Comparison of ENCODE assay signal across 23 cellular contexts in genomic region chr11:122732342-122733300, GRCh38.
A peak's percentile ranks its signal among the peaks of the same experiment; 100 is the strongest.
DNase-seq lines count a peak whose midpoint lies in the region; ATAC-seq, FAIRE-seq and TF ChIP-seq lines count a peak whose summit lies in the region.
"Had no signal": no experiment of that assay in that cellular context is flagged by ENCODE, and none has a peak within 500 bp of the region (broad histone marks: within the 10 kb centered on the region; RNA-seq: fewer than 3 reads in every experiment).

No MANE protein-coding gene starts in this region.

- intact Hi-C loops in lower lobe of right lung (cut with DNase I) = no loop called here
- intact Hi-C loops in head of caudate nucleus (cut with DNase I) = loop anchor here (10.0 kb wide), 1 partner anchor 58 kb away; no protein-coding TSS in a partner anchor

- H3K4me3 Mint-ChIP-seq in activated naive CD8-positive, alpha-beta T cell treated with anti-CD3 and anti-CD28 coated beads, Interleukin-2, amount 10 ng/mL, durations not matched to agents 7 days and 5 days = no peak overlapping the region
- no peak overlapping the region for H3K4me3 Mint-ChIP-seq in activated naive CD8-positive, alpha-beta T cell treated with anti-CD3 and anti-CD28 coated beads for 36 hours
- H3K4me3 Mint-ChIP-seq in astrocyte (ENCODE audit: unreplicated experiment) = no peak overlapping the region
- H3K4me3 Mint-ChIP-seq: activated CD8-positive, alpha-beta T cell treated with anti-CD3 and anti-CD28 coated beads, Interleukin-2, amount 10 ng/mL, durations not matched to agents 7 days and 5 days; brain; T-helper 17 cell had no signal

- TF ChIP-seq EP300 in upper lobe of left lung (IDR thresholded peaks at IDR 0.05) = no peak

- H4K20me1 ChIP-seq in astrocyte (ENCODE audit: insufficient read depth, low read length) = peaks cover 19% of the 10 kb centered on the region

- no peaks in the 10 kb centered on the region for H3K36me3 ChIP-seq in astrocyte (ENCODE audit: insufficient read depth, low read length)
- H3K36me3 ChIP-seq in lower lobe of right lung = no peaks in the 10 kb centered on the region
- H3K36me3 ChIP-seq in upper lobe of left lung = no peaks in the 10 kb centered on the region
- H3K36me3 ChIP-seq: BE2C, gastrocnemius medialis, prostate gland, suprapubic skin had no signal

- peak overlapping the region; percentile 82 for H3K27ac ChIP-seq in astrocyte (ENCODE audit: low read depth, low read length)
- peak overlapping the region; percentile 12 for H3K27ac ChIP-seq in lower lobe of right lung
- peak overlapping the region; percentile 9 to 73 (median 38) for H3K27ac ChIP-seq in upper lobe of left lung
- H3K27ac ChIP-seq: 22Rv1, epithelial cell of prostate, gastrocnemius medialis, prostate gland, suprapubic skin had no signal

- H3K4me3 ChIP-seq in astrocyte (ENCODE audit: insufficient read depth, low read depth, low read length) (no peak overlapping the region), lower lobe of right lung (no peak overlapping the region), upper lobe of left lung (no peak overlapping the region)
- H3K4me3 ChIP-seq: gastrocnemius medialis, prostate gland, suprapubic skin had no signal

- peaks cover 27% of the 10 kb centered on the region for H3K4me1 ChIP-seq in astrocyte (ENCODE audit: insufficient read depth, low read length)
- H3K4me1 ChIP-seq in lower lobe of right lung = peaks cover 44% of the 10 kb centered on the region
- peaks cover 19 to 26% (median 22%) of the 10 kb centered on the region in 4 donors for H3K4me1 ChIP-seq in upper lobe of left lung
- H3K4me1 ChIP-seq: BE2C, gastrocnemius medialis, prostate gland, suprapubic skin had no signal

- H3K27ac Mint-ChIP-seq in activated naive CD8-positive, alpha-beta T cell treated with anti-CD3 and anti-CD28 coated beads, Interleukin-2, amount 10 ng/mL, durations not matched to agents 7 days and 5 days = peak overlapping the region; percentile 8
- no peak overlapping the region for H3K27ac Mint-ChIP-seq in activated naive CD8-positive, alpha-beta T cell treated with anti-CD3 and anti-CD28 coated beads for 36 hours
- H3K27ac Mint-ChIP-seq in astrocyte (ENCODE audit: unreplicated experiment) = peak overlapping the region; percentile 88
- H3K27ac Mint-ChIP-seq: activated CD8-positive, alpha-beta T cell treated with anti-CD3 and anti-CD28 coated beads, Interleukin-2, amount 10 ng/mL, durations not matched to agents 7 days and 5 days; activated T-cell treated with anti-CD3 and anti-CD28 coated beads, Interleukin-2, amount 50 U/mL, for 72 hours; brain; T-helper 17 cell had no signal

- peaks cover 45% of the 10 kb centered on the region for H3K4me1 Mint-ChIP-seq in activated naive CD8-positive, alpha-beta T cell treated with anti-CD3 and anti-CD28 coated beads, Interleukin-2, amount 10 ng/mL, durations not matched to agents 7 days and 5 days
- H3K4me1 Mint-ChIP-seq in activated naive CD8-positive, alpha-beta T cell treated with anti-CD3 and anti-CD28 coated beads for 36 hours = peaks cover 48% of the 10 kb centered on the region
- peaks cover 20% of the 10 kb centered on the region for H3K4me1 Mint-ChIP-seq in astrocyte (ENCODE audit: low read depth, unreplicated experiment)

- peak overlapping the region; percentile 58 for H3K4me2 ChIP-seq in astrocyte (ENCODE audit: low read length)

- no peaks in the 10 kb centered on the region for H3K27me3 Mint-ChIP-seq in activated naive CD8-positive, alpha-beta T cell treated with anti-CD3 and anti-CD28 coated beads, Interleukin-2, amount 10 ng/mL, durations not matched to agents 7 days and 5 days
- no peaks in the 10 kb centered on the region for H3K27me3 Mint-ChIP-seq in activated naive CD8-positive, alpha-beta T cell treated with anti-CD3 and anti-CD28 coated beads for 36 hours
- no peaks in the 10 kb centered on the region for H3K27me3 Mint-ChIP-seq in astrocyte (ENCODE audit: low read depth, unreplicated experiment)
- H3K27me3 Mint-ChIP-seq: activated naive CD8-positive, alpha-beta T cell; brain; T-helper 17 cell had no signal

- POLR2A ChIA-PET in activated naive CD8-positive, alpha-beta T cell treated with anti-CD3 and anti-CD28 coated beads, Interleukin-2, amount 10 ng/mL, durations not matched to agents 7 days and 5 days (lab: Charles Lee) = no interaction called here

- TF ChIP-seq CTCF in astrocyte (IDR thresholded peaks at IDR 0.05; ENCODE audit: insufficient read depth, low read depth, low read length) = no peak
- no peak for TF ChIP-seq CTCF in lower lobe of right lung (IDR thresholded peaks at IDR 0.05)
- TF ChIP-seq CTCF in upper lobe of left lung (IDR thresholded peaks at IDR 0.05) = no peak

- peak overlapping the region; percentile 28 for H3K9ac ChIP-seq in astrocyte (ENCODE audit: low read length)

- no peak for DNase-seq in activated naive CD8-positive, alpha-beta T cell treated with anti-CD3 and anti-CD28 coated beads, Interleukin-2, amount 10 ng/mL, durations not matched to agents 7 days and 5 days
- DNase-seq in activated naive CD8-positive, alpha-beta T cell treated with anti-CD3 and anti-CD28 coated beads for 36 hours = no peak
- DNase-seq in astrocyte (ENCODE audit: low read depth) = no peak
- DNase-seq in lower lobe of right lung = no peak
- DNase-seq in upper lobe of left lung = no peak
- no peak for DNase-seq in SKM-1 treated with dmso at 0.1 percent for 144 hours (lab: John Stamatoyannopoulos, UW; ENCODE audit: unreplicated experiment)
- DNase-seq in head of caudate nucleus = no peak
- DNase-seq: activated CD8-positive, alpha-beta T cell treated with anti-CD3 and anti-CD28 coated beads, Interleukin-2, amount 10 ng/mL, durations not matched to agents 7 days and 5 days; activated T-cell treated with anti-CD3 and anti-CD28 coated beads, Interleukin-2, amount 50 U/mL, for 72 hours; BE2C; cortex of kidney; NCI-H187; NCI-H226; T-helper 17 cell had no signal

- H3K79me2 ChIP-seq in astrocyte (ENCODE audit: insufficient read depth, low read length) = peaks cover 47% of the 10 kb centered on the region

- 52 to 56% methylated on average over 8 of the region's 8 CpGs for WGBS in upper lobe of left lung, 2 donors

- TF ChIP-seq POLR2A in upper lobe of left lung (IDR thresholded peaks at IDR 0.05) = no peak

- ATAC-seq in activated naive CD8-positive, alpha-beta T cell treated with anti-CD3 and anti-CD28 coated beads, Interleukin-2, amount 10 ng/mL, durations not matched to agents 7 days and 5 days (ENCODE audit: low read depth) = no peak
- no peak for ATAC-seq in lower lobe of right lung
- no peak for ATAC-seq in upper lobe of left lung (ENCODE audit: low FRiP score in 2 of 2)
- no peak for ATAC-seq in HG03520 (IDR thresholded peaks at IDR 0.05; ENCODE audit: unreplicated experiment)
- ATAC-seq: activated CD8-positive, alpha-beta T cell treated with anti-CD3 and anti-CD28 coated beads, Interleukin-2, amount 10 ng/mL, durations not matched to agents 7 days and 5 days; activated T-cell treated with anti-CD3 and anti-CD28 coated beads, Interleukin-2, amount 50 U/mL, for 72 hours; gastrocnemius medialis; Right ventricle myocardium inferior; T-helper 17 cell had no signal

- no peaks in the 10 kb centered on the region for H3K9me3 Mint-ChIP-seq in activated naive CD8-positive, alpha-beta T cell treated with anti-CD3 and anti-CD28 coated beads, Interleukin-2, amount 10 ng/mL, durations not matched to agents 7 days and 5 days
- H3K9me3 Mint-ChIP-seq in activated naive CD8-positive, alpha-beta T cell treated with anti-CD3 and anti-CD28 coated beads for 36 hours = no peaks in the 10 kb centered on the region
- no peaks in the 10 kb centered on the region for H3K9me3 Mint-ChIP-seq in astrocyte (ENCODE audit: unreplicated experiment)
- H3K9me3 Mint-ChIP-seq: brain had no signal

- no peak for FAIRE-seq in astrocyte (lab: Jason Lieb, UNC)

- H3K27me3 ChIP-seq in astrocyte (ENCODE audit: insufficient read depth, low read length) (no peaks in the 10 kb centered on the region), lower lobe of right lung (ENCODE audit: low read depth) (no peaks in the 10 kb centered on the region), upper lobe of left lung (no peaks in the 10 kb centered on the region)
- H3K27me3 ChIP-seq: gastrocnemius medialis, suprapubic skin had no signal

- H2AFZ ChIP-seq in astrocyte (ENCODE audit: low read depth, low read length) = no peak overlapping the region

- no peaks in the 10 kb centered on the region for H3K9me3 ChIP-seq in astrocyte (ENCODE audit: insufficient read depth, low read depth, low read length)
- no peaks in the 10 kb centered on the region for H3K9me3 ChIP-seq in lower lobe of right lung
- H3K9me3 ChIP-seq in upper lobe of left lung = no peaks in the 10 kb centered on the region
- H3K9me3 ChIP-seq: BE2C, gastrocnemius medialis, prostate gland, suprapubic skin had no signal

- H3K36me3 Mint-ChIP-seq in activated naive CD8-positive, alpha-beta T cell treated with anti-CD3 and anti-CD28 coated beads, Interleukin-2, amount 10 ng/mL, durations not matched to agents 7 days and 5 days = peaks cover 28% of the 10 kb centered on the region
- peaks cover 12% of the 10 kb centered on the region for H3K36me3 Mint-ChIP-seq in activated naive CD8-positive, alpha-beta T cell treated with anti-CD3 and anti-CD28 coated beads for 36 hours
- H3K36me3 Mint-ChIP-seq in astrocyte (ENCODE audit: low read depth, unreplicated experiment) = peaks cover 1% of the 10 kb centered on the region

Comparison
In these comparisons a context has a peak if more than half of its experiments do, and no peak if none do; other contexts are left out.
1. H3K27ac ChIP-seq: peak in every context shown above with its lines; median percentile 82 in astrocyte; 38 in upper lobe of left lung; 12 in lower lobe of right lung.